ENCODE assay signal across 13 cellular contexts in genomic region chr1:219476116-219476515, GRCh38.
DNase-seq lines count a peak whose midpoint lies in the region; ATAC-seq and TF ChIP-seq lines count a peak whose summit lies in the region.
"Had no signal": no experiment of that assay in that cellular context is flagged by ENCODE, and none has a peak within 500 bp of the region (broad histone marks: within the 10 kb centered on the region; RNA-seq: fewer than 3 reads in every experiment).

No MANE protein-coding gene starts in this region.

- peak; percentile 87 for ATAC-seq in GM19035 (IDR thresholded peaks at IDR 0.05; ENCODE audit: unreplicated experiment)
- peak; percentile 85 for ATAC-seq in GM21717 (IDR thresholded peaks at IDR 0.05; ENCODE audit: unreplicated experiment)
- ATAC-seq in HG03095 (IDR thresholded peaks at IDR 0.05; ENCODE audit: unreplicated experiment), result peak; percentile 81
- no peak for ATAC-seq in psoas muscle
- no peak for ATAC-seq in upper lobe of right lung

- no peaks in the 10 kb centered on the region for H4K20me1 ChIP-seq in neural progenitor cell (ENCODE audit: low read depth)

- peaks cover 17% of the 10 kb centered on the region for H3K4me1 ChIP-seq in neural progenitor cell
- H3K4me1 ChIP-seq in psoas muscle, result no peaks in the 10 kb centered on the region
- no peaks in the 10 kb centered on the region for H3K4me1 ChIP-seq in upper lobe of right lung
- H3K4me1 ChIP-seq: testis had no signal

- no peaks in the 10 kb centered on the region for H3K27me3 ChIP-seq in neural progenitor cell
- no peaks in the 10 kb centered on the region for H3K27me3 ChIP-seq in psoas muscle (ENCODE audit: insufficient read depth in 3 of 3, low read length in 2 of 3)
- H3K27me3 ChIP-seq in upper lobe of right lung, result no peaks in the 10 kb centered on the region
- H3K27me3 ChIP-seq: cardiac muscle cell, testis had no signal

- no peaks in the 10 kb centered on the region for H3K79me2 ChIP-seq in neural progenitor cell (ENCODE audit: low read depth)

- H3K4me3 ChIP-seq in neural progenitor cell (no peak overlapping the region), psoas muscle (no peak overlapping the region), upper lobe of right lung (no peak overlapping the region)
- H3K4me3 ChIP-seq: cardiac muscle cell, testis had no signal

- 21 to 35% (median 28%) methylated on average over 2 of the region's 2 CpGs for WGBS in psoas muscle, 3 donors

- H3K9me3 Mint-ChIP-seq in neural progenitor cell, result no peaks in the 10 kb centered on the region

- no peak overlapping the region for H3K4me3 Mint-ChIP-seq in neural progenitor cell

- H2AFZ ChIP-seq in neural progenitor cell (replicated peaks), result peak overlapping the region; percentile 17

- H3K27ac Mint-ChIP-seq in neural progenitor cell, result no peak overlapping the region

- no peaks in the 10 kb centered on the region for H3K9me3 ChIP-seq in neural progenitor cell (ENCODE audit: low read depth)
- no peaks in the 10 kb centered on the region for H3K9me3 ChIP-seq in psoas muscle
- H3K9me3 ChIP-seq in upper lobe of right lung, result no peaks in the 10 kb centered on the region
- H3K9me3 ChIP-seq: testis had no signal

- H3K4me2 ChIP-seq in neural progenitor cell, result no peak overlapping the region

- intact Hi-C loops in psoas muscle (cut with DNase I) (no loop called here), upper lobe of right lung (cut with DNase I) (no loop called here)

- peaks cover 2% of the 10 kb centered on the region for H3K27me3 Mint-ChIP-seq in neural progenitor cell (ENCODE audit: insufficient read depth, low read depth)

- in situ Hi-C loops in G401 (cut with HindIII; ENCODE audit: low sequenced_read_pairs), result no loop called here

- H3K4me1 Mint-ChIP-seq in neural progenitor cell, result peaks cover 10% of the 10 kb centered on the region

- TF ChIP-seq CTCF in neural progenitor cell (IDR thresholded peaks at IDR 0.05) (no peak), psoas muscle (IDR thresholded peaks at IDR 0.05) (no peak), upper lobe of right lung (IDR thresholded peaks at IDR 0.05) (no peak)

- H3F3A ChIP-seq in neural progenitor cell (ENCODE audit: low read depth), result peaks cover 7% of the 10 kb centered on the region

- no peak for DNase-seq in neural progenitor cell (ENCODE audit: low spot score)
- DNase-seq in psoas muscle, result no peak
- DNase-seq in upper lobe of right lung, result no peak
- no peak for DNase-seq in G401 (ENCODE audit: low spot score)
- DNase-seq in AG08396 (ENCODE audit: low spot score), result no peak
- DNase-seq: hippocampal formation, OCI-M1, T-helper 1 cell, testis had no signal

- no peak overlapping the region for H3K9ac ChIP-seq in neural progenitor cell

- H3K27ac ChIP-seq in neural progenitor cell, result no peak overlapping the region
- H3K27ac ChIP-seq in psoas muscle, result no peak overlapping the region
- H3K27ac ChIP-seq in upper lobe of right lung, result no peak overlapping the region
- H3K27ac ChIP-seq: cardiac muscle cell, testis had no signal

- no peaks in the 10 kb centered on the region for H3K36me3 Mint-ChIP-seq in neural progenitor cell

- H3K36me3 ChIP-seq in neural progenitor cell (no peaks in the 10 kb centered on the region), psoas muscle (ENCODE audit: insufficient read depth in 1 of 2, low read depth in 1 of 2) (no peaks in the 10 kb centered on the region), upper lobe of right lung (no peaks in the 10 kb centered on the region)
- H3K36me3 ChIP-seq: cardiac muscle cell had no signal

Comparison
In these comparisons a context has a peak if more than half of its experiments do, and no peak if none do; other contexts are left out.
1. ATAC-seq: peak in GM19035 (single experiment), GM21717 (single experiment) and HG03095 (single experiment); none in psoas muscle (0 of 4) and upper lobe of right lung (single experiment).